Comparison of ENCODE assay signal across 20 cellular contexts in the genomic region with DNA sequence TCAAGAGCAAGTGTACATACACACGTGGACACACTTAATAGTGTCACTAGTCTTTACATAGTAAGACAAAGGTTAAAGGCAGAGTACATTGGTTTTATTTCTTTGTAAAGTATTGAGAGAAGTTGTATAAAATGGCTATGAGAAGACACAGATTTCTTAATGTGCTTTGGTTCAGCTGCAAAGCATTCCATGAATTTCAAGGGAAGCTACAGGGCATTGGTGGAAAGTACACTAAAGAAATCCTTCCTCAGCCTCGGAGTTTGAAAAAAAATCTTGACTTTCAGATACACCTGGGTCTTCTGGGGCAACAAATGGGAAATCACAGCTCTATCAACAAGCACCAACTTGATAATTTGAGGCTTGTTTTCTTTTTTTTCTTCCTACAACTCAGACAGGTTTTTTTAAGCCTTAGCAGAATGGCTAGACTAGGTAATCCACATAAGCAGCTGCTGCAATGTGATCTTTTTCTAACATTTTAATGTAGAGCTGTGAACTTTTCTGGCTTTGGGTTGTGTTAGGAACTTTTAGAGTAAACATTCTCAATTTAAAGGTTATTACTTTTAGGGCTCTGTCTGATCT.
"Had no signal": no experiment of that assay in that cellular context is flagged by ENCODE, and none has a peak within 500 bp of the region (broad histone marks: within the 10 kb centered on the region; RNA-seq: fewer than 3 reads in every experiment).

No MANE protein-coding gene starts in this region.

- H3K27ac ChIP-seq: coronary artery, esophagus muscularis mucosa, pancreas, SJSA1 had no signal

- H3K27me3 ChIP-seq: esophagus muscularis mucosa, pancreas, SJSA1 had no signal

- H3K9me3 ChIP-seq: esophagus muscularis mucosa, pancreas, SJSA1 had no signal

- H3K36me3 ChIP-seq: esophagus muscularis mucosa, pancreas, SJSA1 had no signal

- DNase-seq: activated CD4-positive, alpha-beta T cell treated with anti-CD3 and anti-CD28 coated beads for 36 hours; activated CD4-positive, alpha-beta T cell treated with anti-CD3 and anti-CD28 coated beads, Interleukin-2, amount 50 U/mL, for 48 hours; activated naive CD8-positive, alpha-beta T cell treated with anti-CD3 and anti-CD28 coated beads for 36 hours; amygdala; caudate nucleus; foreskin melanocyte; glutamatergic neuron; hypothalamus; left ventricle myocardium superior; naive thymus-derived CD8-positive, alpha-beta T cell; pancreas; stimulated activated CD4-positive, alpha-beta T cell treated with anti-CD3 and anti-CD28 coated beads, Interleukin-2, amount 100 ng/mL, for 24 hours; stimulated activated naive CD8-positive, alpha-beta T cell treated with anti-CD3 and anti-CD28 coated beads, Interleukin-15, Interleukin-2, amounts not matched to agents 100 U/mL and 50 U/mL, for 24 hours; substantia nigra; SW 1271 had no signal

- H3K27me3 Mint-ChIP-seq: memory B cell had no signal

- H3K36me3 Mint-ChIP-seq: activated naive CD8-positive, alpha-beta T cell treated with anti-CD3 and anti-CD28 coated beads for 36 hours; memory B cell; naive thymus-derived CD8-positive, alpha-beta T cell had no signal

- H3K27ac Mint-ChIP-seq: activated CD4-positive, alpha-beta T cell treated with anti-CD3 and anti-CD28 coated beads for 36 hours; activated naive CD8-positive, alpha-beta T cell treated with anti-CD3 and anti-CD28 coated beads for 36 hours; memory B cell; naive thymus-derived CD8-positive, alpha-beta T cell; WTC11 had no signal

- H3K4me3 ChIP-seq: coronary artery, esophagus muscularis mucosa, pancreas, SJSA1 had no signal

- H3K4me3 Mint-ChIP-seq: activated CD4-positive, alpha-beta T cell treated with anti-CD3 and anti-CD28 coated beads for 36 hours; activated naive CD8-positive, alpha-beta T cell treated with anti-CD3 and anti-CD28 coated beads for 36 hours; memory B cell; naive thymus-derived CD8-positive, alpha-beta T cell; WTC11 had no signal

- ATAC-seq: activated CD4-positive, alpha-beta T cell treated with anti-CD3 and anti-CD28 coated beads for 36 hours; left ventricle myocardium superior; naive thymus-derived CD8-positive, alpha-beta T cell; pancreas; stimulated activated naive CD8-positive, alpha-beta T cell treated with anti-CD3 and anti-CD28 coated beads, Interleukin-15, Interleukin-2, amounts not matched to agents 100 U/mL and 50 U/mL, for 24 hours; WTC11 had no signal

- H3K4me1 Mint-ChIP-seq: activated CD4-positive, alpha-beta T cell treated with anti-CD3 and anti-CD28 coated beads for 36 hours; activated naive CD8-positive, alpha-beta T cell treated with anti-CD3 and anti-CD28 coated beads for 36 hours; memory B cell; naive thymus-derived CD8-positive, alpha-beta T cell; WTC11 had no signal

- H3K4me1 ChIP-seq: pancreas had no signal
